Comparison of ENCODE assay signal across 1 cellular context in the genomic region with DNA sequence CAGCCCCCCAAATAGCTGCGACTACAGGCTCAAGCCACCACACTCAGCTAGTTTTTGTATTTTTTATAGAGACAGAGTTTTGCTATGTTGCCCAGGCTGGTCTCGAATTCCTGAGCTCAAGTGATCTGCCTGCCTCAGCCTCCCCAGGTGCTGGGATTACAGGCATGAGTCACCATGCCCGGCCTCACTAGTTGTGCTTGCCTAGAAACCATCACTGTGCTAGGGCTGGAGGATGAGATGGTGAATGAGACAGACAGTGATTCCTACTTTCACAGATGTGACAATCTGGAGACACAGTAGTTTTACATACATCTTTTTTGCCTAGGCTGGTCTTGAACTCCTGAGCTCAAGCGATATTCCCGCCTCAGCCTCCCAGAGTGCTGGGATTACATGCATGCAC.
TF ChIP-seq lines count a peak whose summit lies in the region.

No MANE protein-coding gene starts in this region.

TF ChIP-seq in HEK293, 187 proteins besides CTCF, POLR2A, EP300 and RAD21 (continued from another document):
- TF ChIP-seq, protein P1, sequence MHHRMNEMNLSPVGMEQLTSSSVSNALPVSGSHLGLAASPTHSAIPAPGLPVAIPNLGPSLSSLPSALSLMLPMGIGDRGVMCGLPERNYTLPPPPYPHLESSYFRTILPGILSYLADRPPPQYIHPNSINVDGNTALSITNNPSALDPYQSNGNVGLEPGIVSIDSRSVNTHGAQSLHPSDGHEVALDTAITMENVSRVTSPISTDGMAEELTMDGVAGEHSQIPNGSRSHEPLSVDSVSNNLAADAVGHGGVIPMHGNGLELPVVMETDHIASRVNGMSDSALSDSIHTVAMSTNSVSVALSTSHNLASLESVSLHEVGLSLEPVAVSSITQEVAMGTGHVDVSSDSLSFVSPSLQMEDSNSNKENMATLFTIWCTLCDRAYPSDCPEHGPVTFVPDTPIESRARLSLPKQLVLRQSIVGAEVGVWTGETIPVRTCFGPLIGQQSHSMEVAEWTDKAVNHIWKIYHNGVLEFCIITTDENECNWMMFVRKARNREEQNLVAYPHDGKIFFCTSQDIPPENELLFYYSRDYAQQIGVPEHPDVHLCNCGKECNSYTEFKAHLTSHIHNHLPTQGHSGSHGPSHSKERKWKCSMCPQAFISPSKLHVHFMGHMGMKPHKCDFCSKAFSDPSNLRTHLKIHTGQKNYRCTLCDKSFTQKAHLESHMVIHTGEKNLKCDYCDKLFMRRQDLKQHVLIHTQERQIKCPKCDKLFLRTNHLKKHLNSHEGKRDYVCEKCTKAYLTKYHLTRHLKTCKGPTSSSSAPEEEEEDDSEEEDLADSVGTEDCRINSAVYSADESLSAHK (tag by site-specific recombination; IDR thresholded peaks at IDR 0.05) = peak; percentile 82
- TF ChIP-seq ZNF600 (tag by site-specific recombination; IDR thresholded peaks at IDR 0.05) = peak; percentile 19; the same call in 1 of the 2 replicates
- no peak for TF ChIP-seq MZF1 (tag by site-specific recombination; IDR thresholded peaks at IDR 0.05; ENCODE audit: borderline replicate concordance)
- no peak for TF ChIP-seq ZNF555 (tag by site-specific recombination; conservative IDR thresholded peaks at IDR 0.05)
- TF ChIP-seq, protein P2, sequence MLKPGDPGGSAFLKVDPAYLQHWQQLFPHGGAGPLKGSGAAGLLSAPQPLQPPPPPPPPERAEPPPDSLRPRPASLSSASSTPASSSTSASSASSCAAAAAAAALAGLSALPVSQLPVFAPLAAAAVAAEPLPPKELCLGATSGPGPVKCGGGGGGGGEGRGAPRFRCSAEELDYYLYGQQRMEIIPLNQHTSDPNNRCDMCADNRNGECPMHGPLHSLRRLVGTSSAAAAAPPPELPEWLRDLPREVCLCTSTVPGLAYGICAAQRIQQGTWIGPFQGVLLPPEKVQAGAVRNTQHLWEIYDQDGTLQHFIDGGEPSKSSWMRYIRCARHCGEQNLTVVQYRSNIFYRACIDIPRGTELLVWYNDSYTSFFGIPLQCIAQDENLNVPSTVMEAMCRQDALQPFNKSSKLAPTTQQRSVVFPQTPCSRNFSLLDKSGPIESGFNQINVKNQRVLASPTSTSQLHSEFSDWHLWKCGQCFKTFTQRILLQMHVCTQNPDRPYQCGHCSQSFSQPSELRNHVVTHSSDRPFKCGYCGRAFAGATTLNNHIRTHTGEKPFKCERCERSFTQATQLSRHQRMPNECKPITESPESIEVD (tag by site-specific recombination; IDR thresholded peaks at IDR 0.05) = no peak
- TF ChIP-seq ZNF10 (tag by site-specific recombination; IDR thresholded peaks at IDR 0.05) = peak; percentile 49
- TF ChIP-seq ZNF132 (tag by site-specific recombination; IDR thresholded peaks at IDR 0.05; ENCODE audit: borderline replicate concordance) = no peak
- TF ChIP-seq ZNF138 (tag by site-specific recombination; IDR thresholded peaks at IDR 0.05; ENCODE audit: borderline replicate concordance) = no peak
- peak; percentile 31; the same call in 1 of the 2 replicates for TF ChIP-seq ZBTB17 (tag by site-specific recombination; IDR thresholded peaks at IDR 0.05)
